In genomic region chr1:226736001-226736907, GRCh38 we compare ENCODE assay signal across 8 cellular contexts. TPM values are rescaled to one million over a fixed set of nuclear protein-coding genes. Genes with fewer than 3 reads are reported as not detected.
DNase-seq lines count a peak whose midpoint lies in the region; ATAC-seq and TF ChIP-seq lines count a peak whose summit lies in the region.

No MANE protein-coding gene starts in this region.

- H3K36me3 Mint-ChIP-seq in CD4-positive, CD25-positive, alpha-beta regulatory T cell: peaks cover 37% of the 10 kb centered on the region
- peaks cover 43% of the 10 kb centered on the region for H3K36me3 Mint-ChIP-seq in T-cell
- H3K36me3 Mint-ChIP-seq in neural progenitor cell: peaks cover 7% of the 10 kb centered on the region

- peak in 2 of 3 donors; percentile 30 to 55 for DNase-seq in CD4-positive, CD25-positive, alpha-beta regulatory T cell
- DNase-seq in T-cell (peak in 4 of 34 experiments; percentile 41 to 47 (median 44)), esophagus squamous epithelium (lab: John Stamatoyannopoulos, UW) (no peak), neural progenitor cell (ENCODE audit: low spot score) (peak; percentile 36), NCI-H2081 (lab: John Stamatoyannopoulos, UW) (no peak), NAMALWA (ENCODE audit: low spot score) (no peak), SKM-1 treated with dmso at 0.1 percent for 144 hours (lab: John Stamatoyannopoulos, UW; ENCODE audit: unreplicated experiment) (no peak)

- no peak for ATAC-seq in CD4-positive, CD25-positive, alpha-beta regulatory T cell (ENCODE audit: low read depth in 2 of 2)
- ATAC-seq in T-cell (replicated peaks in 1 of 4) (no peak), GM19452 (IDR thresholded peaks at IDR 0.05; ENCODE audit: unreplicated experiment) (no peak)

- intact Hi-C loops in esophagus squamous epithelium (cut with DNase I): loop anchor here (5.0 to 10.0 kb wide), 2 partner anchors 81 to 91 kb away; no protein-coding TSS in a partner anchor

- no peaks in the 10 kb centered on the region for H4K20me1 ChIP-seq in neural progenitor cell (ENCODE audit: low read depth)

- H3K4me3 Mint-ChIP-seq in CD4-positive, CD25-positive, alpha-beta regulatory T cell: peak overlapping the region; percentile 91 to 100 (median 98)
- H3K4me3 Mint-ChIP-seq in T-cell (peak overlapping the region; percentile 85 to 95 (median 90)), neural progenitor cell (peak overlapping the region; percentile 53)

- peak overlapping the region; percentile 81 for H3K27ac ChIP-seq in CD4-positive, CD25-positive, alpha-beta regulatory T cell (ENCODE audit: insufficient read depth, low read length, poor library complexity, severe bottlenecking)
- peak overlapping the region; percentile 86 to 96 (median 92) for H3K27ac ChIP-seq in esophagus squamous epithelium
- H3K27ac ChIP-seq in neural progenitor cell: no peak overlapping the region

- peaks cover 0 to 4% (median 0%) of the 10 kb centered on the region in 7 donors for H3K9me3 Mint-ChIP-seq in CD4-positive, CD25-positive, alpha-beta regulatory T cell
- H3K9me3 Mint-ChIP-seq in T-cell (no peaks in the 10 kb centered on the region), neural progenitor cell (no peaks in the 10 kb centered on the region)

- CTCF ChIA-PET in T-cell (lab: Charles Lee): interaction anchor here (0.6 to 1.4 kb wide), 3 partner anchors 8 to 55 kb away, joined by 3 to 9 read pairs (median 4); no protein-coding TSS in a partner anchor

- TF ChIP-seq POLR2A in esophagus squamous epithelium (IDR thresholded peaks at IDR 0.05): peak in 1 of 4 donors; percentile 25

- peak overlapping the region; percentile 98 for H3K4me2 ChIP-seq in neural progenitor cell

- H3K9me3 ChIP-seq in CD4-positive, CD25-positive, alpha-beta regulatory T cell (ENCODE audit: control insufficient read depth in 2 of 2, low read length in 2 of 2): no peaks in the 10 kb centered on the region
- H3K9me3 ChIP-seq in esophagus squamous epithelium (no peaks in the 10 kb centered on the region), neural progenitor cell (ENCODE audit: low read depth) (no peaks in the 10 kb centered on the region)

- TF ChIP-seq CTCF in esophagus squamous epithelium (IDR thresholded peaks at IDR 0.05) (no peak), neural progenitor cell (IDR thresholded peaks at IDR 0.05) (no peak)

- H3K27me3 Mint-ChIP-seq in CD4-positive, CD25-positive, alpha-beta regulatory T cell: peaks cover 10% of the 10 kb centered on the region
- H3K27me3 Mint-ChIP-seq in T-cell (no peaks in the 10 kb centered on the region), neural progenitor cell (ENCODE audit: insufficient read depth, low read depth) (peaks cover 2% of the 10 kb centered on the region)

- peak overlapping the region; percentile 98 for H2AFZ ChIP-seq in neural progenitor cell (replicated peaks)

- 80% methylated on average over 4 of the region's 39 CpGs; no CpG with 5 or more reads in 1 of the 2 donors for WGBS in esophagus squamous epithelium, 2 donors

- H3K4me1 Mint-ChIP-seq in CD4-positive, CD25-positive, alpha-beta regulatory T cell: peaks cover 23 to 61% (median 32%) of the 10 kb centered on the region in 4 donors
- H3K4me1 Mint-ChIP-seq in T-cell (peaks cover 41 to 61% (median 59%) of the 10 kb centered on the region in 3 donors), neural progenitor cell (peaks cover 42% of the 10 kb centered on the region)

- peaks cover 24% of the 10 kb centered on the region for H3K36me3 ChIP-seq in CD4-positive, CD25-positive, alpha-beta regulatory T cell (ENCODE audit: control insufficient read depth, insufficient read depth, low read length)
- H3K36me3 ChIP-seq in esophagus squamous epithelium (peaks cover 0 to 23% (median 10%) of the 10 kb centered on the region in 3 donors), neural progenitor cell (no peaks in the 10 kb centered on the region)

- POLR2A ChIA-PET in T-cell (lab: Charles Lee): interaction anchor here (0.6 to 1.2 kb wide), 4 partner anchors 13 to 59 kb away, joined by 3 to 4 read pairs (median 4); no protein-coding TSS in a partner anchor

- no peaks in the 10 kb centered on the region for H3K79me2 ChIP-seq in neural progenitor cell (ENCODE audit: low read depth)

- no peaks in the 10 kb centered on the region for H3K27me3 ChIP-seq in CD4-positive, CD25-positive, alpha-beta regulatory T cell (ENCODE audit: control insufficient read depth, insufficient read depth, low read length)
- no peaks in the 10 kb centered on the region for H3K27me3 ChIP-seq in esophagus squamous epithelium
- H3K27me3 ChIP-seq in neural progenitor cell: peaks cover 73% of the 10 kb centered on the region

- peak overlapping the region; percentile 83 to 97 (median 93) for H3K27ac Mint-ChIP-seq in CD4-positive, CD25-positive, alpha-beta regulatory T cell
- peak overlapping the region; percentile 87 to 93 for H3K27ac Mint-ChIP-seq in T-cell
- no peak overlapping the region for H3K27ac Mint-ChIP-seq in neural progenitor cell

- H3F3A ChIP-seq in neural progenitor cell (ENCODE audit: low read depth): peaks cover 26% of the 10 kb centered on the region

- H3K9ac ChIP-seq in neural progenitor cell: no peak overlapping the region

- peak overlapping the region; percentile 92 for H3K4me3 ChIP-seq in CD4-positive, CD25-positive, alpha-beta regulatory T cell (ENCODE audit: low read depth, low read length)
- H3K4me3 ChIP-seq in esophagus squamous epithelium (peak overlapping the region; percentile 68 to 93 (median 84)), neural progenitor cell (peak overlapping the region; percentile 54)

- H3K4me1 ChIP-seq in CD4-positive, CD25-positive, alpha-beta regulatory T cell (ENCODE audit: control insufficient read depth, insufficient read depth, low read length, poor library complexity, severe bottlenecking): peaks cover 55% of the 10 kb centered on the region
- H3K4me1 ChIP-seq in esophagus squamous epithelium: peaks cover 24 to 72% (median 50%) of the 10 kb centered on the region in 3 donors
- peaks cover 14% of the 10 kb centered on the region for H3K4me1 ChIP-seq in neural progenitor cell

RNA-seq across cellular contexts. Expression of gene ITPKB, which starts 2.8 kb away (rescaled TPM):
- 216 TPM for total RNA-seq in CD4-positive, CD25-positive, alpha-beta regulatory T cell
- polyA plus RNA-seq in CD4-positive, CD25-positive, alpha-beta regulatory T cell: 10 to 100 TPM; 38.5 to 60.2 (median 44.8) TPM
- total RNA-seq in T-cell: 100 to 1,000 TPM; 153 to 351 (median 179) TPM
- total RNA-seq in esophagus squamous epithelium: 10 to 100 TPM; 10.7 to 22.3 (median 15.9) TPM
- 1.6 and 4.5 TPM in 2 replicates for total RNA-seq in neural progenitor cell (ENCODE audit: low replicate concordance)

Comparison
In these comparisons a context has a peak if more than half of its experiments do, and no peak if none do; other contexts are left out.
1. DNase-seq: peak in CD4-positive, CD25-positive, alpha-beta regulatory T cell (2 of 3) and neural progenitor cell (single experiment); none in esophagus squamous epithelium (single experiment), NCI-H2081 (0 of 2), NAMALWA (single experiment) and SKM-1 treated with dmso at 0.1 percent for 144 hours (single experiment).
2. Peak in every context shown above with its lines, with median percentiles within 50 percentile points of each other: H3K4me3 ChIP-seq and H3K4me3 Mint-ChIP-seq.